Comparison of ENCODE assay signal across 8 cellular contexts in genomic region chr3:64445318-64446300, GRCh38.
DNase-seq lines count a peak whose midpoint lies in the region; ATAC-seq, FAIRE-seq and TF ChIP-seq lines count a peak whose summit lies in the region.

No MANE protein-coding gene starts in this region.

- DNase-seq in GM12865 (ENCODE audit: low read depth) (no peak), RWPE2 (ENCODE audit: low spot score) (no peak), heart right ventricle (peak in 1 of 2 donors; percentile 34), sciatic nerve (ENCODE audit: low spot score) (no peak), GM19239 (ENCODE audit: insufficient read length, low spot score) (no peak)

- no peaks in the 10 kb centered on the region for H3K36me3 ChIP-seq in RWPE2 (ENCODE audit: low read depth)
- H3K36me3 ChIP-seq in heart right ventricle: no peaks in the 10 kb centered on the region

- H3K4me1 ChIP-seq in RWPE2 (ENCODE audit: insufficient read depth, poor library complexity, severe bottlenecking) (peaks cover 3% of the 10 kb centered on the region), heart right ventricle (peaks cover 4 to 20% (median 12%) of the 10 kb centered on the region in 9 donors)

- no peak for FAIRE-seq in GM19239 (lab: Jason Lieb, UNC)

- ATAC-seq in RWPE2 (ENCODE audit: low read depth) (peak; percentile 73), heart right ventricle (peak in 6 of 8 donors; percentile 26 to 72 (median 57)), sciatic nerve (peak; percentile 33), GM21381 (IDR thresholded peaks at IDR 0.05; ENCODE audit: unreplicated experiment) (no peak), GM21528 (IDR thresholded peaks at IDR 0.05; ENCODE audit: low FRiP score, unreplicated experiment) (no peak), HG03095 (IDR thresholded peaks at IDR 0.05; ENCODE audit: unreplicated experiment) (no peak)

- TF ChIP-seq CTCF in GM12865 (IDR thresholded peaks at IDR 0.05; ENCODE audit: insufficient read depth, low read depth, low read length, missing control alignments) (no peak), RWPE2 (IDR thresholded peaks at IDR 0.05; ENCODE audit: poor library complexity, severe bottlenecking) (no peak), heart right ventricle (IDR thresholded peaks at IDR 0.05) (no peak)

- H3K27me3 ChIP-seq in RWPE2 (ENCODE audit: insufficient read depth, poor library complexity, severe bottlenecking) (peaks cover 6% of the 10 kb centered on the region), heart right ventricle (peaks cover 10 to 58% (median 51%) of the 10 kb centered on the region in 7 donors)

- H3K4me3 ChIP-seq in GM12865 (ENCODE audit: low read depth, low read length) (peak overlapping the region; percentile 36; the same call in 1 of the 2 replicates), RWPE2 (ENCODE audit: severe bottlenecking) (peak overlapping the region; percentile 68), heart right ventricle (peak overlapping the region in 9 of 10 donors; percentile 37 to 52 (median 46))

- intact Hi-C loops in heart right ventricle (cut with DNase I): loop anchor here in 1 of 10 donors (1.0 kb wide), 1 partner anchor 17 kb away; no protein-coding TSS in a partner anchor
- intact Hi-C loops in sciatic nerve (cut with DNase I): no loop called here

- WGBS in heart right ventricle, 2 donors: 15 to 16% methylated on average over 46 to 51 of the region's 51 CpGs

- H3K27ac ChIP-seq in RWPE2 (ENCODE audit: poor library complexity, severe bottlenecking): no peak overlapping the region
- no peak overlapping the region for H3K27ac ChIP-seq in heart right ventricle

- H3K9me3 ChIP-seq in RWPE2 (ENCODE audit: severe bottlenecking) (no peaks in the 10 kb centered on the region), heart right ventricle (no peaks in the 10 kb centered on the region)

Comparison
In these comparisons a context has a peak if more than half of its experiments do, and no peak if none do; other contexts are left out.
1. ATAC-seq: peak in RWPE2 (single experiment), heart right ventricle (6 of 8) and sciatic nerve (single experiment); none in GM21381 (single experiment), GM21528 (single experiment) and HG03095 (single experiment).
2. Peak in every context shown above with its lines, with median percentiles within 50 percentile points of each other: H3K4me3 ChIP-seq.